In genomic region chr3:50327943-50328691, GRCh38 we compare ENCODE assay signal across 1 cellular context.
A peak's percentile ranks its signal among the peaks of the same experiment; 100 is the strongest.
TF ChIP-seq lines count a peak whose summit lies in the region.

Gene TUSC2, minus strand, starts transcription at chr3:50328223. Its CDS starts 124 bp downstream, at chr3:50328099.

TF ChIP-seq in SK-N-SH, 30 proteins besides CTCF, POLR2A, EP300 and RAD21 (continued from another document):
- TF ChIP-seq ZBTB33 (IDR thresholded peaks at IDR 0.05; ENCODE audit: borderline replicate concordance, low read depth) (no peak), NRF1 (IDR thresholded peaks at IDR 0.05; ENCODE audit: low read depth, low read length) (no peak), MXI1 (IDR thresholded peaks at IDR 0.05; ENCODE audit: low read depth, low read length) (peak; percentile 77; the same call in 1 of the 2 replicates), CHD2 (IDR thresholded peaks at IDR 0.05; ENCODE audit: low read length, partially characterized antibody) (peak; percentile 69)
- TF ChIP-seq, protein P1, sequence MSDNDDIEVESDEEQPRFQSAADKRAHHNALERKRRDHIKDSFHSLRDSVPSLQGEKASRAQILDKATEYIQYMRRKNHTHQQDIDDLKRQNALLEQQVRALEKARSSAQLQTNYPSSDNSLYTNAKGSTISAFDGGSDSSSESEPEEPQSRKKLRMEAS (IDR thresholded peaks at IDR 0.05; ENCODE audit: low read depth), result peak; percentile 64
TF ChIP-seq in SK-N-SH: peak in this region for 11.
